Comparison of ENCODE assay signal across 8 cellular contexts in the genomic region with DNA sequence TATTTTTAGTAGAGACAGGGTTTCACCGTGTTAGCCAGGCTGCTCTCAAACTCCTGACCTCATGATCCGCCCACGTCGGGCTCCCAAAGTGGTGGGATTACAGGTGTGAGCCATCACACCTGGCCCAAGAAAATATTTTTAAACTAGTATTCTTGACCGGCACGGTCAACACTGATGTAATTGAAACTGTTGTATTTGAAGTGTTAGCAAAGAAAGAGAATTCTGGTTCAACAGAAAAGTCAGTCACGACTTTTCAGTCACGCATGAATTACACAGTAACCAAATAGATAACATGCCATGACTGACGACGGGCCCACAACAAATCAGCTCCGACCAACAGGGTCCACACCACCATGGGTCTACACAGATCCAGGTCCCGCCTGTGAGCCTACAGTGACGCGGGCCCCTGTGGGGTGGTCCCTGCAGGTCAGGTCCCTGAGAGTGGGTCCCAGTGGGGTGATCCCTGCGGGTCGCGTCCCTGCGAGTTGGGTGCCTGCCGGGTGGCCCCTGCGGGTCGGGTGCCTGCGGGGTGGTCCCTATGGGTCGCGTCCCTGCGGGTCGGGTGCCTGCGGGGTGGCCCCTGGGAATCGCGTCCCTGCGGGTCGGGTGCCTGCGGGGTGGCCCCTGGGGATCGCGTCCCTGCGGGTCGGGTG. TPM values are rescaled to one million over a fixed set of nuclear protein-coding genes. Genes with fewer than 3 reads are reported as not detected.
DNase-seq lines count a peak whose midpoint lies in the region; ATAC-seq and TF ChIP-seq lines count a peak whose summit lies in the region.

No MANE protein-coding gene starts in this region.

- H3K9me3 Mint-ChIP-seq in mesothelial cell of epicardium = no peaks in the 10 kb centered on the region

- peaks cover 37% of the 10 kb centered on the region for H3K4me1 ChIP-seq in vagina

- DNase-seq in activated CD4-positive, alpha-beta T cell treated with anti-CD3 and anti-CD28 coated beads for 48 hours = peak; percentile 48
- no peak for DNase-seq in activated CD4-positive, alpha-beta T cell treated with anti-CD3 and anti-CD28 coated beads for 4 hours
- DNase-seq in SK-MEL-5 (ENCODE audit: low read depth, low spot score) = peak; percentile 29
- DNase-seq in dermis blood vessel endothelial cell = peak; percentile 35
- no peak for DNase-seq in mesothelial cell of epicardium (ENCODE audit: low spot score in 2 of 2, unreplicated experiment in 2 of 2)
- no peak for DNase-seq in vagina (ENCODE audit: extremely low spot score in 2 of 2)

- intact Hi-C loops in vagina (cut with DNase I) = no loop called here

- TF ChIP-seq POLR2A in vagina (IDR thresholded peaks at IDR 0.05) = no peak

- peak overlapping the region; percentile 63 to 92 for H3K4me3 ChIP-seq in vagina

- H3K4me3 Mint-ChIP-seq in mesothelial cell of epicardium = peak overlapping the region; percentile 69

- TF ChIP-seq CTCF in mesothelial cell of epicardium (IDR thresholded peaks at IDR 0.05; ENCODE audit: unreplicated experiment) (no peak), vagina (IDR thresholded peaks at IDR 0.05) (no peak)

- H3K36me3 Mint-ChIP-seq in mesothelial cell of epicardium = peaks cover 2% of the 10 kb centered on the region

- H3K27me3 Mint-ChIP-seq in mesothelial cell of epicardium (ENCODE audit: low read depth) = no peaks in the 10 kb centered on the region

- H3K36me3 ChIP-seq in vagina = no peaks in the 10 kb centered on the region

- in situ Hi-C loops in SK-MEL-5 (cut with HindIII; ENCODE audit: low pct_unique_long_range_greater_than_20kb, low sequenced_read_pairs) = no loop called here

- H3K27ac Mint-ChIP-seq in mesothelial cell of epicardium = peak overlapping the region; percentile 93

- H3K27ac ChIP-seq in vagina = peak overlapping the region; percentile 84

- no peaks in the 10 kb centered on the region for H3K9me3 ChIP-seq in vagina

- ATAC-seq in HG03095 (IDR thresholded peaks at IDR 0.05; ENCODE audit: unreplicated experiment) (no peak), HG02678 (IDR thresholded peaks at IDR 0.05; ENCODE audit: unreplicated experiment) (no peak)

- H3K4me1 Mint-ChIP-seq in mesothelial cell of epicardium = peaks cover 13% of the 10 kb centered on the region

- H3K27me3 ChIP-seq in vagina = no peaks in the 10 kb centered on the region

RNA-seq across cellular contexts. Expression of a gene that starts 1.0 kb away (rescaled TPM):
- total RNA-seq in SK-MEL-5 (2014; rRNA removed; shearing (Covaris generic)) = 8.5 and 10.5 TPM in 2 replicates
- 14.8 and 22.5 TPM in 2 replicates for polyA plus RNA-seq in SK-MEL-5 (2015; cell fraction: cytosol; rRNA removed)
- polyA plus RNA-seq in SK-MEL-5 (2015; cell fraction: nucleus; rRNA removed) = 17.0 and 24.3 TPM in 2 replicates
- total RNA-seq in dermis blood vessel endothelial cell = 10.9 and 18.7 TPM in 2 replicates
- total RNA-seq in mesothelial cell of epicardium = 16.1 to 17.2 TPM (median 17.0 TPM) in 3 replicates
- 11.3 TPM for total RNA-seq in vagina

RNA-seq across cellular contexts. Expression of a gene that starts 27.3 kb away (rescaled TPM):
- total RNA-seq in SK-MEL-5 (2014; rRNA removed; shearing (Covaris generic)) = 34.2 TPM in 2 replicates
- polyA plus RNA-seq in SK-MEL-5 (2015; cell fraction: cytosol; rRNA removed) = 39.0 and 43.4 TPM in 2 replicates
- 32.7 and 34.1 TPM in 2 replicates for polyA plus RNA-seq in SK-MEL-5 (2015; cell fraction: nucleus; rRNA removed)
- 0.85 and 1.2 TPM in 2 replicates for total RNA-seq in dermis blood vessel endothelial cell
- total RNA-seq in mesothelial cell of epicardium = 29.9 to 34.1 TPM (median 32.1 TPM) in 3 replicates
- 14.7 TPM for total RNA-seq in vagina

RNA-seq across cellular contexts. Expression of a gene that starts 32.2 kb away (rescaled TPM):
- total RNA-seq in SK-MEL-5 (2014; rRNA removed; shearing (Covaris generic)) = 8.4 and 12.5 TPM in 2 replicates
- 15.2 and 16.2 TPM in 2 replicates for polyA plus RNA-seq in SK-MEL-5 (2015; cell fraction: cytosol; rRNA removed)
- 62.5 and 121 TPM in 2 replicates for polyA plus RNA-seq in SK-MEL-5 (2015; cell fraction: nucleus; rRNA removed)
- total RNA-seq in dermis blood vessel endothelial cell (13.4 and 17.9 TPM in 2 replicates), mesothelial cell of epicardium (38.7 to 45.2 TPM (median 42.2 TPM) in 3 replicates), vagina (17.7 TPM)

RNA-seq across cellular contexts. Expression of a gene that starts 51.9 kb away (rescaled TPM):
- total RNA-seq in SK-MEL-5 (2014; rRNA removed; shearing (Covaris generic)) = 20.7 and 21.7 TPM in 2 replicates
- 20.0 and 28.0 TPM in 2 replicates for polyA plus RNA-seq in SK-MEL-5 (2015; cell fraction: cytosol; rRNA removed)
- polyA plus RNA-seq in SK-MEL-5 (2015; cell fraction: nucleus; rRNA removed) = 48.4 and 49.2 TPM in 2 replicates
- total RNA-seq in dermis blood vessel endothelial cell (54.8 and 64.0 TPM in 2 replicates), mesothelial cell of epicardium (35.1 to 44.4 TPM (median 40.0 TPM) in 3 replicates), vagina (31.4 TPM)

Comparison
In these comparisons a context has a peak if more than half of its experiments do, and no peak if none do; other contexts are left out.
1. DNase-seq: peak in activated CD4-positive, alpha-beta T cell treated with anti-CD3 and anti-CD28 coated beads for 48 hours (single experiment), SK-MEL-5 (single experiment) and dermis blood vessel endothelial cell (single experiment); none in activated CD4-positive, alpha-beta T cell treated with anti-CD3 and anti-CD28 coated beads for 4 hours (0 of 2), mesothelial cell of epicardium (0 of 2) and vagina (0 of 2).